ENCODE assay signal across 13 cellular contexts in the genomic region with DNA sequence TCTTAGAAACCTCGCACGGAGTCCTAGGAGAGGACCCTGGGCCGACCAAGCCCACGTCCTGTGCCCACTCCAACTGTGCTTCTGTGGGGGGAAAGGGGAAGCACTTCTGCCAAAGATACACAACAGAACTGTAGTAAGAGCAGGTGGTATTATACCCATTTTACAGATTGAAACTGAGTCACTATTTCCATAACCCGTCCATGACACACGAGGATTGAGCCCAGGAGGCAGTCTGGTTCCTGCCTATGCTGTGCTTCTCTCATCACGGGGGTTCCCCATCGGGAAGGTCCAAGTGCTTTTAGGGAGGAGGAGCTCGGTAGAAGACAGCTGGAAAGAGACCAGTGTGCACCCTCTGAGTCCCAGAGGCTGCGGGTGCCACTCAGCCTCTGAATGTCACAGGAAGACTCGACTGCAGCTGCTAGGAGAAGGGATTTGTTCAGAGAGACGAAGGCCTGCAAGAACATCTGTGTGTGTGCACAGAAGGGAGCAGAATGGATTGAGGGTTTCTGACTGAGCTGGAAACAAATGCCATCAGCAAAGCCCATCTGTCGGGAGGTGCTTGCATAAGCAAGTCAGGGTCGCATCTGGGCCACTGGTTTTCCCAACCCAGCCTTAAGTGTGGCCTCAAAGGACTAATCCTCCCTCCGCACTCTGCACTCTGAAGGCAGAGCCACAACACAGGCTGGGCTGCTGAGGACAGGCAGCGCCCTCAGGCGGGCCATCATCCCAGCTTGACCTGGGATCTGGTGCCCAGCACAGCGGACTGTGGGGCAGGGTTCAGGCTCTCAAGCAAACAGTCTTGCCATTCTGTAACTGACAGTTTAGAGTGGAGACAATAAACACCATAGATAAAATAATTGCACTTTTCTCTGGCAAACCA.
A peak's percentile ranks its signal among the peaks of the same experiment; 100 is the strongest.
DNase-seq lines count a peak whose midpoint lies in the region; ATAC-seq and TF ChIP-seq lines count a peak whose summit lies in the region.
"Had no signal": no experiment of that assay in that cellular context is flagged by ENCODE, and none has a peak within 500 bp of the region (broad histone marks: within the 10 kb centered on the region; RNA-seq: fewer than 3 reads in every experiment).

No MANE protein-coding gene starts in this region.

- H3K4me3 Mint-ChIP-seq in MCF 10A (ENCODE audit: unreplicated experiment): no peak overlapping the region
- no peak overlapping the region for H3K4me3 Mint-ChIP-seq in activated B cell treated with CpG ODN at 0.5 μM for 24 hours
- H3K4me3 Mint-ChIP-seq: activated CD8-positive, alpha-beta T cell treated with anti-CD3 and anti-CD28 coated beads for 36 hours; immature natural killer cell had no signal

- H3K27ac ChIP-seq in liver (ENCODE audit: low read depth in 1 of 2, low read length in 2 of 2) (no peak overlapping the region), temporal lobe (ENCODE audit: low read depth, low read length) (peak overlapping the region; percentile 40), ovary (no peak overlapping the region)
- H3K27ac ChIP-seq: parathyroid adenoma, tibial nerve had no signal

- CTCF ChIA-PET in MCF 10A (lab: Yijun Ruan, JAX): no interaction called here
- CTCF ChIA-PET in activated B cell treated with CpG ODN at 0.5 μM for 24 hours (lab: Charles Lee): no interaction called here

- H3K27me3 Mint-ChIP-seq in MCF 10A (ENCODE audit: insufficient read depth, unreplicated experiment): no peaks in the 10 kb centered on the region
- H3K27me3 Mint-ChIP-seq in activated B cell treated with CpG ODN at 0.5 μM for 24 hours: no peaks in the 10 kb centered on the region
- H3K27me3 Mint-ChIP-seq: activated CD8-positive, alpha-beta T cell treated with anti-CD3 and anti-CD28 coated beads for 36 hours had no signal

- no peaks in the 10 kb centered on the region for H3K27me3 ChIP-seq in liver (ENCODE audit: control insufficient read depth in 4 of 4, insufficient read depth in 4 of 4, low read length in 3 of 4)
- H3K27me3 ChIP-seq in ovary: no peaks in the 10 kb centered on the region
- H3K27me3 ChIP-seq: tibial nerve had no signal

- TF ChIP-seq RAD21 in liver (IDR thresholded peaks at IDR 0.05): peak; percentile 52 to 59

- peaks cover 0 to 2% (median 0%) of the 10 kb centered on the region in 4 donors for H3K36me3 ChIP-seq in liver (ENCODE audit: control insufficient read depth in 4 of 4, insufficient read depth in 3 of 4, low read depth in 1 of 4, low read length in 3 of 4)
- no peaks in the 10 kb centered on the region for H3K36me3 ChIP-seq in ovary

- POLR2A ChIA-PET in MCF 10A (lab: Yijun Ruan, JAX): no interaction called here
- POLR2A ChIA-PET in activated B cell treated with CpG ODN at 0.5 μM for 24 hours (lab: Charles Lee): interaction anchor here (1.1 to 1.6 kb wide), 2 partner anchors 15 to 27 kb away, joined by 3 to 6 read pairs; no protein-coding TSS in a partner anchor

- peak; percentile 43 to 66 for DNase-seq in T47D (ENCODE audit: low read depth in 1 of 2, low spot score in 1 of 2)
- no peak for DNase-seq in MCF 10A (ENCODE audit: unreplicated experiment)
- DNase-seq in activated B cell treated with CpG ODN at 0.5 μM for 24 hours: no peak
- DNase-seq in ovary: no peak
- DNase-seq: activated CD8-positive, alpha-beta T cell treated with anti-CD3 and anti-CD28 coated beads for 36 hours; immature natural killer cell; NCI-H1436 had no signal

- H3K4me1 ChIP-seq in liver (ENCODE audit: control insufficient read depth in 4 of 4, insufficient read depth in 4 of 4, low read length in 3 of 4) (peaks cover 0 to 5% (median 0%) of the 10 kb centered on the region in 4 donors), ovary (ENCODE audit: insufficient read depth) (no peaks in the 10 kb centered on the region)
- H3K4me1 ChIP-seq: parathyroid adenoma, tibial nerve had no signal

- 84% methylated on average over 18 of the region's 18 CpGs for WGBS in liver
- WGBS in ovary, 3 donors: 81 to 85% (median 83%) methylated on average over 18 of the region's 18 CpGs

- ATAC-seq in activated B cell treated with CpG ODN at 0.5 μM for 24 hours (ENCODE audit: low read depth): no peak
- no peak for ATAC-seq in HG02623 (IDR thresholded peaks at IDR 0.05; ENCODE audit: unreplicated experiment)
- ATAC-seq in GM21529 (IDR thresholded peaks at IDR 0.05; ENCODE audit: unreplicated experiment): no peak
- ATAC-seq: activated CD8-positive, alpha-beta T cell treated with anti-CD3 and anti-CD28 coated beads for 36 hours had no signal

- H3K9me3 ChIP-seq in liver (ENCODE audit: control insufficient read depth in 4 of 4, low read length in 3 of 4) (no peaks in the 10 kb centered on the region), ovary (no peaks in the 10 kb centered on the region)

- in situ Hi-C loops in T47D (cut with HindIII; ENCODE audit: low pct_unique_long_range_greater_than_20kb, low sequenced_read_pairs): no loop called here

- intact Hi-C loops in MCF 10A (cut with micrococcal nuclease): no loop called here
- intact Hi-C loops in activated B cell treated with CpG ODN at 0.5 μM for 24 hours (cut with micrococcal nuclease): no loop called here
- intact Hi-C loops in ovary (cut with DNase I): no loop called here

- peaks cover 8% of the 10 kb centered on the region for H3K4me1 Mint-ChIP-seq in MCF 10A (ENCODE audit: insufficient read depth, unreplicated experiment)
- H3K4me1 Mint-ChIP-seq in activated B cell treated with CpG ODN at 0.5 μM for 24 hours: peaks cover 6% of the 10 kb centered on the region

- no peak for TF ChIP-seq POLR2A in ovary (IDR thresholded peaks at IDR 0.05)

- H3K9me3 Mint-ChIP-seq in MCF 10A (ENCODE audit: unreplicated experiment): no peaks in the 10 kb centered on the region
- no peaks in the 10 kb centered on the region for H3K9me3 Mint-ChIP-seq in activated B cell treated with CpG ODN at 0.5 μM for 24 hours
- H3K9me3 Mint-ChIP-seq: immature natural killer cell had no signal

- TF ChIP-seq CTCF in MCF 10A (IDR thresholded peaks at IDR 0.05; ENCODE audit: unreplicated experiment) (no peak), activated B cell treated with CpG ODN at 0.5 μM for 24 hours (IDR thresholded peaks at IDR 0.05) (no peak), liver (IDR thresholded peaks at IDR 0.05; ENCODE audit: low read depth, low read length, missing input control) (peak; percentile 9), ovary (IDR thresholded peaks at IDR 0.05) (no peak)

- TF ChIP-seq EP300 in ovary (IDR thresholded peaks at IDR 0.05): no peak

- H3K36me3 Mint-ChIP-seq in MCF 10A (ENCODE audit: insufficient read depth, unreplicated experiment) (no peaks in the 10 kb centered on the region), activated B cell treated with CpG ODN at 0.5 μM for 24 hours (ENCODE audit: low read depth) (peaks cover 63% of the 10 kb centered on the region)

- H3K4me3 ChIP-seq in liver (ENCODE audit: low read depth in 1 of 3, low read length in 3 of 3) (no peak overlapping the region), ovary (no peak overlapping the region)
- H3K4me3 ChIP-seq: tibial nerve had no signal

- BruUV-seq in MCF 10A (replicated peaks; lab: Mats Ljungman, UMichigan): no TSS peak

- H3K27ac Mint-ChIP-seq in MCF 10A (ENCODE audit: low read depth, unreplicated experiment): no peak overlapping the region
- H3K27ac Mint-ChIP-seq in activated B cell treated with CpG ODN at 0.5 μM for 24 hours: peak overlapping the region; percentile 56
- H3K27ac Mint-ChIP-seq: activated CD8-positive, alpha-beta T cell treated with anti-CD3 and anti-CD28 coated beads for 36 hours; immature natural killer cell had no signal

- no peak overlapping the region for H3K9ac ChIP-seq in liver (ENCODE audit: low read depth in 1 of 2, low read length in 2 of 2)
- H3K9ac ChIP-seq: parathyroid adenoma had no signal

TF ChIP-seq in liver, 16 proteins besides CTCF, POLR2A, EP300 and RAD21:
- TF ChIP-seq FOXA1 (IDR thresholded peaks at IDR 0.05) (no peak), HNF4G (IDR thresholded peaks at IDR 0.05) (peak; percentile 44), RXRA (IDR thresholded peaks at IDR 0.05) (peak; percentile 10 to 79), HNF4A (conservative IDR thresholded peaks at IDR 0.05) (peak; percentile 70 to 91)
- TF ChIP-seq, protein P1, sequence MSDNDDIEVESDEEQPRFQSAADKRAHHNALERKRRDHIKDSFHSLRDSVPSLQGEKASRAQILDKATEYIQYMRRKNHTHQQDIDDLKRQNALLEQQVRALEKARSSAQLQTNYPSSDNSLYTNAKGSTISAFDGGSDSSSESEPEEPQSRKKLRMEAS (IDR thresholded peaks at IDR 0.05): no peak
- TF ChIP-seq, protein P2, sequence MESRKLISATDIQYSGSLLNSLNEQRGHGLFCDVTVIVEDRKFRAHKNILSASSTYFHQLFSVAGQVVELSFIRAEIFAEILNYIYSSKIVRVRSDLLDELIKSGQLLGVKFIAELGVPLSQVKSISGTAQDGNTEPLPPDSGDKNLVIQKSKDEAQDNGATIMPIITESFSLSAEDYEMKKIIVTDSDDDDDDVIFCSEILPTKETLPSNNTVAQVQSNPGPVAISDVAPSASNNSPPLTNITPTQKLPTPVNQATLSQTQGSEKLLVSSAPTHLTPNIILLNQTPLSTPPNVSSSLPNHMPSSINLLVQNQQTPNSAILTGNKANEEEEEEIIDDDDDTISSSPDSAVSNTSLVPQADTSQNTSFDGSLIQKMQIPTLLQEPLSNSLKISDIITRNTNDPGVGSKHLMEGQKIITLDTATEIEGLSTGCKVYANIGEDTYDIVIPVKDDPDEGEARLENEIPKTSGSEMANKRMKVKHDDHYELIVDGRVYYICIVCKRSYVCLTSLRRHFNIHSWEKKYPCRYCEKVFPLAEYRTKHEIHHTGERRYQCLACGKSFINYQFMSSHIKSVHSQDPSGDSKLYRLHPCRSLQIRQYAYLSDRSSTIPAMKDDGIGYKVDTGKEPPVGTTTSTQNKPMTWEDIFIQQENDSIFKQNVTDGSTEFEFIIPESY (IDR thresholded peaks at IDR 0.05): no peak

Comparison
In these comparisons a context has a peak if more than half of its experiments do, and no peak if none do; other contexts are left out.
1. DNase-seq: peak in T47D (2 of 2); none in MCF 10A (single experiment), activated B cell treated with CpG ODN at 0.5 μM for 24 hours (single experiment) and ovary (0 of 5).